Comparison of ENCODE assay signal across 25 cellular contexts in genomic region chr6:168560126-168560525, GRCh38.
"Had no signal": no experiment of that assay in that cellular context is flagged by ENCODE, and none has a peak within 500 bp of the region (broad histone marks: within the 10 kb centered on the region; RNA-seq: fewer than 3 reads in every experiment).

No MANE protein-coding gene starts in this region.

- H3K4me3 ChIP-seq: esophagus muscularis mucosa, lung, mucosa of descending colon, pancreas, testis, tibial nerve, upper lobe of left lung had no signal

- H3K9me3 Mint-ChIP-seq: memory B cell; natural killer cell treated with Interleukin-12 subunit alpha and Interleukin-12 subunit beta and Interleukin-15 and Interleukin-18, amount 100 ng/mL, for 72 hours; neural crest cell had no signal

- ATAC-seq: left lobe of liver; mucosa of descending colon; natural killer cell treated with Interleukin-12 subunit alpha and Interleukin-12 subunit beta and Interleukin-15 and Interleukin-18, amount 100 ng/mL, for 72 hours; sciatic nerve; stimulated activated effector memory CD8-positive, alpha-beta T cell treated with anti-CD3 and anti-CD28 coated beads, Interleukin-12 subunit alpha, Interleukin-12 subunit beta, amount 100 ng/mL, for 72 hours had no signal

- H3K27ac Mint-ChIP-seq: dendritic cell treated with granulocyte-macrophage colony-stimulating factor and Interleukin-4, amounts not matched to agents 40 ng/mL and 50 ng/mL, for 4 days; memory B cell; naive B cell; natural killer cell treated with Interleukin-12 subunit alpha and Interleukin-12 subunit beta and Interleukin-15 and Interleukin-18, amount 100 ng/mL, for 72 hours; stimulated activated effector memory CD8-positive, alpha-beta T cell treated with anti-CD3 and anti-CD28 coated beads, Interleukin-12 subunit alpha, Interleukin-12 subunit beta, amount 100 ng/mL, for 72 hours had no signal

- H3K36me3 ChIP-seq: neutrophil, pancreas, tibial nerve, upper lobe of left lung had no signal

- H3K36me3 Mint-ChIP-seq: memory B cell; naive B cell; natural killer cell treated with Interleukin-12 subunit alpha and Interleukin-12 subunit beta and Interleukin-15 and Interleukin-18, amount 100 ng/mL, for 72 hours; stimulated activated effector memory CD8-positive, alpha-beta T cell treated with anti-CD3 and anti-CD28 coated beads, Interleukin-12 subunit alpha, Interleukin-12 subunit beta, amount 100 ng/mL, for 72 hours had no signal

- H3K27ac ChIP-seq: esophagus muscularis mucosa, neutrophil, pancreas, testis, tibial nerve, upper lobe of left lung had no signal

- H3K9me3 ChIP-seq: esophagus muscularis mucosa, mucosa of descending colon, neutrophil, pancreas, testis, tibial nerve had no signal

- H3K27me3 ChIP-seq: esophagus muscularis mucosa, neutrophil, pancreas, testis, tibial nerve, upper lobe of left lung had no signal

- H3K4me1 ChIP-seq: esophagus muscularis mucosa, pancreas, tibial nerve, upper lobe of left lung had no signal

- DNase-seq: central memory CD4-positive, alpha-beta T cell; effector memory CD4-positive, alpha-beta T cell; foreskin melanocyte; kidney; mucosa of descending colon; naive B cell; pancreas; retina; stimulated activated CD4-positive, alpha-beta T cell treated with anti-CD3 and anti-CD28 coated beads, Interleukin-2, amount 100 ng/mL, for 24 hours; stimulated activated CD4-positive, alpha-beta T cell treated with anti-CD3 and anti-CD28 coated beads, Interleukin-4, amount 100 ng/mL, for 24 hours; stimulated activated naive CD4-positive, alpha-beta T cell treated with Interleukin-2 at 50 U/mL for 16 hours; substantia nigra; testis; upper lobe of left lung had no signal

- H3K27me3 Mint-ChIP-seq: dendritic cell treated with granulocyte-macrophage colony-stimulating factor and Interleukin-4, amounts not matched to agents 40 ng/mL and 50 ng/mL, for 4 days had no signal

- H3K4me1 Mint-ChIP-seq: memory B cell; naive B cell; neural crest cell; stimulated activated effector memory CD8-positive, alpha-beta T cell treated with anti-CD3 and anti-CD28 coated beads, Interleukin-12 subunit alpha, Interleukin-12 subunit beta, amount 100 ng/mL, for 72 hours had no signal

- H3K4me3 Mint-ChIP-seq: dendritic cell treated with granulocyte-macrophage colony-stimulating factor and Interleukin-4, amounts not matched to agents 40 ng/mL and 50 ng/mL, for 4 days; memory B cell; naive B cell; natural killer cell treated with Interleukin-12 subunit alpha and Interleukin-12 subunit beta and Interleukin-15 and Interleukin-18, amount 100 ng/mL, for 72 hours; neural crest cell; stimulated activated effector memory CD8-positive, alpha-beta T cell treated with anti-CD3 and anti-CD28 coated beads, Interleukin-12 subunit alpha, Interleukin-12 subunit beta, amount 100 ng/mL, for 72 hours had no signal
